Comparison of ENCODE assay signal across 19 cellular contexts in the genomic region with DNA sequence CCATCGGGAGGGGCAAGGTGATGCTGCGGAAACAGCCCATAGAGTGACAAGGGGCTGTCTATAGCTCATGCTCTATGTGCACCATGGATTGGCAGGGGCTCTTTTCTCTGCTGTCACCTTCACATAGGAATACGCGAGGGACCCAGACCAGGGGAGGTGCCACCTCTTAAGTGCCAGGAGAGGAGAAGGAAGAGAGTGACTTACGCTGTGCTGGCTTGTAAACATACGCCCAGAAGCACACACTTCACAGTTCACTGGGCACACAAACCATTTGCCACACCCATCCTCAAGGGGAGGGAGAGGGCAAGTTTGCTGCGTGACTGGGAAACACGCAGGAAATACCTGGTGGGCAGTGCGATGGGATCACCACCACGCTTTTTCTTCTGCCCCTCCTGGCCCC.
A peak's percentile ranks its signal among the peaks of the same experiment; 100 is the strongest.
DNase-seq lines count a peak whose midpoint lies in the region; ATAC-seq and TF ChIP-seq lines count a peak whose summit lies in the region.
"Had no signal": no experiment of that assay in that cellular context is flagged by ENCODE, and none has a peak within 500 bp of the region (broad histone marks: within the 10 kb centered on the region; RNA-seq: fewer than 3 reads in every experiment).

No MANE protein-coding gene starts in this region.

- intact Hi-C loops in activated B cell treated with CpG ODN at 0.5 μM for 24 hours (cut with micrococcal nuclease) (loop anchor here (1.0 to 10.0 kb wide), 3 partner anchors 34 to 58 kb away; no protein-coding TSS in a partner anchor), mucosa of descending colon (cut with DNase I, micrococcal nuclease) (no loop called here), uterus (cut with DNase I; ENCODE audit: low total_unique reads) (no loop called here)

- TF ChIP-seq POLR2A in uterus (IDR thresholded peaks at IDR 0.05): no peak

- CTCF ChIA-PET in activated B cell treated with CpG ODN at 0.5 μM for 24 hours (lab: Charles Lee): interaction anchor here (1.1 kb wide), 1 partner anchor 9 kb away, joined by 3 read pairs; no protein-coding TSS in a partner anchor

- peak overlapping the region; percentile 77 for H3K27ac Mint-ChIP-seq in activated B cell treated with CpG ODN at 0.5 μM for 24 hours
- H3K27ac Mint-ChIP-seq: GM23338; naive thymus-derived CD4-positive, alpha-beta T cell had no signal

- H3K4me1 ChIP-seq in mucosa of descending colon (ENCODE audit: low read depth): peaks cover 25% of the 10 kb centered on the region
- H3K4me1 ChIP-seq in uterus: no peaks in the 10 kb centered on the region

- H3K36me3 Mint-ChIP-seq in activated B cell treated with CpG ODN at 0.5 μM for 24 hours (ENCODE audit: low read depth): peaks cover 3% of the 10 kb centered on the region
- H3K36me3 Mint-ChIP-seq: CD8-positive, alpha-beta memory T cell; immature natural killer cell; naive thymus-derived CD4-positive, alpha-beta T cell had no signal

- H3K9me3 ChIP-seq in mucosa of descending colon (no peaks in the 10 kb centered on the region), uterus (no peaks in the 10 kb centered on the region)
- H3K9me3 ChIP-seq: stomach had no signal

- TF ChIP-seq CTCF in activated B cell treated with CpG ODN at 0.5 μM for 24 hours (IDR thresholded peaks at IDR 0.05) (no peak), mucosa of descending colon (IDR thresholded peaks at IDR 0.05) (no peak), uterus (IDR thresholded peaks at IDR 0.05) (no peak)

- H3K9me3 Mint-ChIP-seq in activated B cell treated with CpG ODN at 0.5 μM for 24 hours: peaks cover 14% of the 10 kb centered on the region
- H3K9me3 Mint-ChIP-seq: CD8-positive, alpha-beta memory T cell; immature natural killer cell had no signal

- H3K4me3 Mint-ChIP-seq in activated B cell treated with CpG ODN at 0.5 μM for 24 hours: peak overlapping the region; percentile 59
- H3K4me3 Mint-ChIP-seq: GM23338; naive thymus-derived CD4-positive, alpha-beta T cell had no signal

- H3K36me3 ChIP-seq in mucosa of descending colon (ENCODE audit: low read depth) (no peaks in the 10 kb centered on the region), uterus (no peaks in the 10 kb centered on the region)
- H3K36me3 ChIP-seq: brain microvascular endothelial cell, stomach had no signal

- DNase-seq in NCI-H748 (lab: John Stamatoyannopoulos, UW; ENCODE audit: unreplicated experiment) (peak; percentile 30), NCI-H748 treated with DMSO at 0.1 percent for 48 hours (lab: John Stamatoyannopoulos, UW) (no peak), activated B cell treated with CpG ODN at 0.5 μM for 24 hours (no peak), mucosa of descending colon (peak in 2 of 3 donors; percentile 58 to 73), uterus (no peak)
- DNase-seq in activated CD8-positive, alpha-beta memory T cell treated with anti-CD3 and anti-CD28 coated beads, Interleukin-2, amount 50 U/mL, for 48 hours: no peak
- DNase-seq: activated CD4-positive, alpha-beta T cell treated with anti-CD3 and anti-CD28 coated beads for 48 hours; brain microvascular endothelial cell; CD8-positive, alpha-beta memory T cell; immature natural killer cell; naive thymus-derived CD4-positive, alpha-beta T cell; NCI-H1105 treated with DMSO at 0.1 percent for 48 hours; NCI-H226; stimulated activated CD4-positive, alpha-beta T cell treated with anti-CD3 and anti-CD28 coated beads, Interleukin-2, amount 100 ng/mL, for 24 hours; stomach had no signal

- POLR2A ChIA-PET in activated B cell treated with CpG ODN at 0.5 μM for 24 hours (lab: Charles Lee): no interaction called here

- no peaks in the 10 kb centered on the region for H3K27me3 Mint-ChIP-seq in activated B cell treated with CpG ODN at 0.5 μM for 24 hours

- H3K27ac ChIP-seq in uterus: no peak overlapping the region
- H3K27ac ChIP-seq: brain microvascular endothelial cell, coronary artery, stomach had no signal

- peaks cover 62% of the 10 kb centered on the region for H3K4me1 Mint-ChIP-seq in activated B cell treated with CpG ODN at 0.5 μM for 24 hours

- peak; percentile 87 for ATAC-seq in activated B cell treated with CpG ODN at 0.5 μM for 24 hours (ENCODE audit: low read depth)
- peak; percentile 80 for ATAC-seq in mucosa of descending colon
- ATAC-seq in GM19452 (IDR thresholded peaks at IDR 0.05; ENCODE audit: unreplicated experiment): no peak
- no peak for ATAC-seq in GM19035 (IDR thresholded peaks at IDR 0.05; ENCODE audit: unreplicated experiment)
- ATAC-seq: GM23338; naive thymus-derived CD4-positive, alpha-beta T cell had no signal

- no peaks in the 10 kb centered on the region for H3K27me3 ChIP-seq in uterus

- no peak overlapping the region for H3K4me3 ChIP-seq in mucosa of descending colon
- H3K4me3 ChIP-seq in uterus: no peak overlapping the region
- H3K4me3 ChIP-seq: coronary artery, GM23338, stomach had no signal

Comparison
In these comparisons a context has a peak if more than half of its experiments do, and no peak if none do; other contexts are left out.
1. DNase-seq: peak in NCI-H748 (single experiment) and mucosa of descending colon (2 of 3); none in NCI-H748 treated with DMSO at 0.1 percent for 48 hours (single experiment), activated B cell treated with CpG ODN at 0.5 μM for 24 hours (single experiment), uterus (0 of 2) and activated CD8-positive, alpha-beta memory T cell treated with anti-CD3 and anti-CD28 coated beads, Interleukin-2, amount 50 U/mL, for 48 hours (single experiment).
2. ATAC-seq: peak in activated B cell treated with CpG ODN at 0.5 μM for 24 hours (single experiment) and mucosa of descending colon (single experiment); none in GM19452 (single experiment) and GM19035 (single experiment).